11 cellular contexts compared by ENCODE assay signal in the genomic region with DNA sequence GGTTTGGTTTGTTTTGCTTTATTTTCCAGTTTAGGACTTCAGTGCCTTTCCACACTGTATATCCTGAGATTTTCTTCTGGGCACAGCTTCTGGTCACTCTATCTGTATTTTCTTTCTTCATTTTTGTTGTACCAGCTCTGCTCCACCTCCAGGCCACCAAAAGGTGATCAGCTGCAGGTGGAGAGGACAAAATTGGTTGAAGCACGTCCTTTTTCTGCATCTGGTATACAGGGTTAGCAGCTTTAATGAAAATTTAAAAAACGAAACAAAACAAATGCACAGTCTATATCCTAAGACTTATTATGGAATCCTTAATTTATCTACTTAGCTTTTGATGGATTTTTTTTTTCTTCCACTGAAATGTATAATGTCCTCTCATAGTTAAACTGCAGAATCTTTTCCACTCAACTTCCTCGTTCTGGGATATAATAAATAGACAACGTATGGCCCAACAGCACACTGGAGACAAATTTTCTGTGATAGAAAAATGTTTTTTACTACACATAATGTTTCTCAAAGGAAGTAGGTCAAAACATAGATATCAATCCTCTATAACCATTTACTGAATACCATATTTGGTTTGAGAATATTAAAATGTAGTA.
"Had no signal": no experiment of that assay in that cellular context is flagged by ENCODE, and none has a peak within 500 bp of the region (broad histone marks: within the 10 kb centered on the region; RNA-seq: fewer than 3 reads in every experiment).

No MANE protein-coding gene starts in this region.

- H3K9ac ChIP-seq: GM23248 had no signal

- H3K27ac ChIP-seq: GM23248 had no signal

- H3K4me3 ChIP-seq: GM23248, GM23338, HAP-1 had no signal

- H3K27ac Mint-ChIP-seq: GM23338, HFFc6 had no signal

- H3K4me2 ChIP-seq: GM23338 had no signal

- H3K36me3 ChIP-seq: HAP-1 had no signal

- H3K9me3 Mint-ChIP-seq: GM23338, H9, HFFc6 had no signal

- DNase-seq: GM23248, GOT3, H7, H9, HCEC 1CT, HFFc6 had no signal

- H3K4me3 Mint-ChIP-seq: GM23338, H9, HFFc6 had no signal

- FAIRE-seq: H1, H54 had no signal

- H3K9me3 ChIP-seq: HAP-1 had no signal

- H2AFZ ChIP-seq: GM23248, GM23338 had no signal

- ATAC-seq: GM23338, HCT116 had no signal
